ENCODE assay signal across 22 cellular contexts in genomic region chr19:46147791-46148288, GRCh38. TPM values are rescaled to one million over a fixed set of nuclear protein-coding genes. Genes with fewer than 3 reads are reported as not detected.
DNase-seq lines count a peak whose midpoint lies in the region; ATAC-seq and TF ChIP-seq lines count a peak whose summit lies in the region.
"Had no signal": no experiment of that assay in that cellular context is flagged by ENCODE, and none has a peak within 500 bp of the region (broad histone marks: within the 10 kb centered on the region; RNA-seq: fewer than 3 reads in every experiment).

Gene IGFL2 (plus strand): TSS chr19:46148238. CDS start chr19:46148279, 41 bp downstream.

- POLR2A ChIA-PET in naive thymus-derived CD4-positive, alpha-beta T cell (lab: Charles Lee) = no interaction called here

- no peak within 1 kb of the TSS for H3K9ac ChIP-seq in mammary epithelial cell (ENCODE audit: insufficient read depth, low read length)
- no peak within 1 kb of the TSS for H3K9ac ChIP-seq in neuronal stem cell (ENCODE audit: low read depth, low read length, poor library complexity)
- H3K9ac ChIP-seq: BLaER1 treated with 17β-estradiol and CSF1 and Interleukin-3, amounts not matched to agents 10 nM and 100 nM had no signal

- no peak for TF ChIP-seq CTCF in mammary epithelial cell (conservative IDR thresholded peaks at IDR 0.05 in 1 of 2, IDR thresholded peaks at IDR 0.05 in 1 of 2; ENCODE audit: extremely low read depth in 1 of 2, insufficient read depth in 1 of 2, low read depth in 1 of 2, low read length in 2 of 2)
- TF ChIP-seq CTCF in transverse colon (IDR thresholded peaks at IDR 0.05) = no peak

- no peaks in the 10 kb centered on the region for H3K36me3 Mint-ChIP-seq in naive thymus-derived CD4-positive, alpha-beta T cell
- H3K36me3 Mint-ChIP-seq: T-cell had no signal

- intact Hi-C loops in mammary epithelial cell (cut with micrococcal nuclease) = no loop called here
- intact Hi-C loops in naive thymus-derived CD4-positive, alpha-beta T cell (cut with micrococcal nuclease) = no loop called here
- intact Hi-C loops in transverse colon (cut with DNase I; ENCODE audit: low total_unique reads) = no loop called here

- no peaks in the 10 kb centered on the region for H3K79me2 ChIP-seq in mammary epithelial cell (ENCODE audit: insufficient read depth, low read length)

- H2BK15ac ChIP-seq in neuronal stem cell (ENCODE audit: low read length) = no peak within 1 kb of the TSS

- in situ Hi-C loops in mammary epithelial cell (cut with MboI; ENCODE audit: low sequenced_read_pairs in 2 of 2) (no loop called here), transverse colon (cut with MboI; ENCODE audit: low pct_ligation_motif_present in 1 of 4, low pct_unique_long_range_greater_than_20kb in 1 of 4, low sequenced_read_pairs in 3 of 4) (no loop called here)

- dilution Hi-C loops in mammary epithelial cell (cut with HindIII; ENCODE audit: low sequenced_read_pairs) = no loop called here

- peak within 1 kb of the TSS; percentile 32 for H2BK120ac ChIP-seq in neuronal stem cell (ENCODE audit: low read depth, low read length)

- H3K27ac Mint-ChIP-seq in naive thymus-derived CD4-positive, alpha-beta T cell = no peak within 1 kb of the TSS
- H3K27ac Mint-ChIP-seq: T-cell had no signal

- no peak within 1 kb of the TSS for H3K14ac ChIP-seq in neuronal stem cell (ENCODE audit: low read length)

- CTCF ChIA-PET in mammary epithelial cell (lab: Charles Lee; ENCODE audit: low non-redundant PET) = no interaction called here
- CTCF ChIA-PET in naive thymus-derived CD4-positive, alpha-beta T cell (lab: Charles Lee) = no interaction called here

- no peak within 1 kb of the TSS for H3K4me3 Mint-ChIP-seq in naive thymus-derived CD4-positive, alpha-beta T cell
- H3K4me3 Mint-ChIP-seq: T-cell had no signal

- peak within 1 kb of the TSS; percentile 55 for H3K18ac ChIP-seq in neuronal stem cell (ENCODE audit: low read length)

- H3K4me1 Mint-ChIP-seq in naive thymus-derived CD4-positive, alpha-beta T cell = peaks cover 0 to 4% (median 0%) of the 10 kb centered on the region in 7 donors
- H3K4me1 Mint-ChIP-seq: T-cell had no signal

- H2AK5ac ChIP-seq in neuronal stem cell (ENCODE audit: low read depth, low read length) = no peak within 1 kb of the TSS

- H3K36me3 ChIP-seq in mammary epithelial cell (ENCODE audit: insufficient read depth, low read length) (no peaks in the 10 kb centered on the region), neuronal stem cell (replicated peaks in 1 of 2; ENCODE audit: control insufficient read depth in 2 of 2, insufficient read depth in 2 of 2, low read length in 2 of 2) (peaks cover 0 to 2% of the 10 kb centered on the region in 2 donors), transverse colon (no peaks in the 10 kb centered on the region)
- H3K36me3 ChIP-seq in naive thymus-derived CD4-positive, alpha-beta T cell (ENCODE audit: control insufficient read depth in 2 of 3, insufficient read depth in 3 of 3, low read length in 3 of 3) = no peaks in the 10 kb centered on the region
- H3K36me3 ChIP-seq: BLaER1 treated with 17β-estradiol and CSF1 and Interleukin-3, amounts not matched to agents 10 nM and 100 nM had no signal

- H3K4me1 ChIP-seq in mammary epithelial cell (ENCODE audit: insufficient read depth, low read length) = peaks cover 7% of the 10 kb centered on the region
- peaks cover 0 to 2% of the 10 kb centered on the region in 2 donors for H3K4me1 ChIP-seq in neuronal stem cell (ENCODE audit: control insufficient read depth in 2 of 2, insufficient read depth in 1 of 2, low read depth in 1 of 2, low read length in 2 of 2)
- no peaks in the 10 kb centered on the region for H3K4me1 ChIP-seq in naive thymus-derived CD4-positive, alpha-beta T cell (ENCODE audit: control insufficient read depth in 2 of 2, insufficient read depth in 2 of 2, low read length in 2 of 2)
- H3K4me1 ChIP-seq in transverse colon = peaks cover 0 to 5% (median 0%) of the 10 kb centered on the region in 4 donors

- H3K4me2 ChIP-seq in mammary epithelial cell (ENCODE audit: insufficient read depth, low read depth, low read length) (peak within 1 kb of the TSS; percentile 14), neuronal stem cell (ENCODE audit: insufficient read depth, low read length, poor library complexity, severe bottlenecking) (no peak within 1 kb of the TSS)
- H3K4me2 ChIP-seq: BLaER1 treated with 17β-estradiol and CSF1 and Interleukin-3, amounts not matched to agents 10 nM and 100 nM had no signal

- H3K23ac ChIP-seq in neuronal stem cell (ENCODE audit: low read depth, low read length, poor library complexity) = no peak within 1 kb of the TSS

- no TSS peak for BruUV-seq in mammary epithelial cell (replicated peaks; lab: Mats Ljungman, UMichigan)

- H4K8ac ChIP-seq in neuronal stem cell (ENCODE audit: low read depth, low read length) = no peak within 1 kb of the TSS

- DNase-seq in DMS79 treated with DMSO at 0.1 percent for 48 hours (lab: John Stamatoyannopoulos, UW) = peak; percentile 31
- DNase-seq in DMS79 (lab: John Stamatoyannopoulos, UW) = no peak
- peak; percentile 28 for DNase-seq in HT1080 (ENCODE audit: low read depth)
- peak; percentile 80 for DNase-seq in mammary epithelial cell
- DNase-seq in neuronal stem cell (ENCODE audit: low spot score) = no peak
- DNase-seq in naive thymus-derived CD4-positive, alpha-beta T cell = no peak
- no peak for DNase-seq in transverse colon
- DNase-seq: activated effector memory CD4-positive, alpha-beta T cell treated with Interleukin-2 at 50 U/mL for 16 hours; central memory CD4-positive, alpha-beta T cell; DND-41; hippocampal formation; left cardiac atrium; NCI-H2029 treated with DMSO at 0.1 percent for 48 hours; NCI-H82; posterior cingulate gyrus; stimulated activated CD8-positive, alpha-beta memory T cell treated with anti-CD3 and anti-CD28 coated beads, Interleukin-4, amount 100 ng/mL, for 48 hours; T-cell had no signal

- H3K9me3 ChIP-seq in mammary epithelial cell (replicated peaks; ENCODE audit: insufficient read depth, low read length) = no peaks in the 10 kb centered on the region
- no peaks in the 10 kb centered on the region for H3K9me3 ChIP-seq in neuronal stem cell (replicated peaks in 1 of 2; ENCODE audit: control insufficient read depth in 2 of 2, insufficient read depth in 1 of 2, low read depth in 1 of 2, low read length in 2 of 2)
- H3K9me3 ChIP-seq in naive thymus-derived CD4-positive, alpha-beta T cell (ENCODE audit: control insufficient read depth in 2 of 3, low read length in 3 of 3) = no peaks in the 10 kb centered on the region
- H3K9me3 ChIP-seq in transverse colon = no peaks in the 10 kb centered on the region

- H4K20me1 ChIP-seq in mammary epithelial cell (ENCODE audit: insufficient read depth, low read length) = no peaks in the 10 kb centered on the region
- H4K20me1 ChIP-seq: BLaER1 treated with 17β-estradiol and CSF1 and Interleukin-3, amounts not matched to agents 10 nM and 100 nM had no signal

- H2AFZ ChIP-seq in mammary epithelial cell (ENCODE audit: low read depth, low read length) (no peak within 1 kb of the TSS), neuronal stem cell (ENCODE audit: low read length) (no peak within 1 kb of the TSS)

- H3K4me3 ChIP-seq in mammary epithelial cell (replicated peaks in 1 of 3; ENCODE audit: insufficient read depth in 1 of 3, low read depth in 2 of 3, low read length in 3 of 3) (no peak within 1 kb of the TSS), neuronal stem cell (ENCODE audit: low read length in 2 of 2) (no peak within 1 kb of the TSS), transverse colon (no peak within 1 kb of the TSS)
- no peak within 1 kb of the TSS for H3K4me3 ChIP-seq in naive thymus-derived CD4-positive, alpha-beta T cell (ENCODE audit: low read length)
- H3K4me3 ChIP-seq: BLaER1 treated with 17β-estradiol and CSF1 and Interleukin-3, amounts not matched to agents 10 nM and 100 nM had no signal

- no peak for ATAC-seq in naive thymus-derived CD4-positive, alpha-beta T cell
- no peak for ATAC-seq in GM19395 (IDR thresholded peaks at IDR 0.05; ENCODE audit: unreplicated experiment)
- ATAC-seq: T-cell had no signal

- H3K79me1 ChIP-seq in neuronal stem cell (ENCODE audit: low read depth, low read length) = peaks cover 2% of the 10 kb centered on the region

- no peak within 1 kb of the TSS for H3K4ac ChIP-seq in neuronal stem cell (ENCODE audit: low read length)

- peaks cover 0 to 5% (median 0%) of the 10 kb centered on the region in 11 donors for H3K9me3 Mint-ChIP-seq in naive thymus-derived CD4-positive, alpha-beta T cell
- H3K9me3 Mint-ChIP-seq: T-cell had no signal

- H3K27me3 Mint-ChIP-seq in naive thymus-derived CD4-positive, alpha-beta T cell = peaks cover 42 to 58% (median 52%) of the 10 kb centered on the region in 5 donors

- no peak for TF ChIP-seq POLR2A in transverse colon (IDR thresholded peaks at IDR 0.05)

- H2BK12ac ChIP-seq in neuronal stem cell (ENCODE audit: low read length) = no peak within 1 kb of the TSS

- H4K91ac ChIP-seq in neuronal stem cell (ENCODE audit: low read depth, low read length, poor library complexity) = no peak within 1 kb of the TSS

- WGBS in mammary epithelial cell (ENCODE audit: low coverage, missing lambda C conversion rate) = 53% methylated on average over 6 of the region's 6 CpGs
- WGBS in neuronal stem cell (ENCODE audit: extremely low coverage in 2 of 2, insufficient read length in 2 of 2, insufficient replicate concordance in 1 of 2), 2 donors = no CpG with 5 or more reads among the region's 6 CpGs
- 88% methylated on average over 6 of the region's 6 CpGs; no CpG with 5 or more reads in 1 of the 2 donors for WGBS in transverse colon (ENCODE audit: low coverage in 1 of 2), 2 donors

- H3K27ac ChIP-seq in mammary epithelial cell (ENCODE audit: insufficient read depth, low read depth, low read length) = no peak within 1 kb of the TSS
- H3K27ac ChIP-seq in neuronal stem cell (replicated peaks; ENCODE audit: low read length) = no peak within 1 kb of the TSS
- H3K27ac ChIP-seq in naive thymus-derived CD4-positive, alpha-beta T cell (ENCODE audit: low read depth, low read length) = no peak within 1 kb of the TSS
- no peak within 1 kb of the TSS for H3K27ac ChIP-seq in transverse colon
- H3K27ac ChIP-seq: 22Rv1; BLaER1 treated with 17β-estradiol and CSF1 and Interleukin-3, amounts not matched to agents 10 nM and 100 nM had no signal

- TF ChIP-seq EP300 in transverse colon (IDR thresholded peaks at IDR 0.05; ENCODE audit: low read depth) = no peak

- no peaks in the 10 kb centered on the region for H3K27me3 ChIP-seq in mammary epithelial cell (ENCODE audit: insufficient read depth, low read length)
- no peaks in the 10 kb centered on the region for H3K27me3 ChIP-seq in neuronal stem cell (ENCODE audit: control insufficient read depth in 3 of 3, insufficient read depth in 3 of 3, low read depth in 1 of 3, low read length in 3 of 3)
- H3K27me3 ChIP-seq in naive thymus-derived CD4-positive, alpha-beta T cell (ENCODE audit: control insufficient read depth in 2 of 2, insufficient read depth in 2 of 2, low read length in 2 of 2) = no peaks in the 10 kb centered on the region
- H3K27me3 ChIP-seq in transverse colon = no peaks in the 10 kb centered on the region
- H3K27me3 ChIP-seq: BLaER1 treated with 17β-estradiol and CSF1 and Interleukin-3, amounts not matched to agents 10 nM and 100 nM had no signal

- H2BK5ac ChIP-seq in neuronal stem cell (ENCODE audit: low read length) = no peak within 1 kb of the TSS

RNA-seq across cellular contexts. Expression of gene IGFL2, which starts in this region (rescaled TPM):
- total RNA-seq in HT1080 (2014; rRNA removed; shearing (Covaris generic)) = not detected in 2 replicates
- polyA plus RNA-seq in HT1080 (2015; cell fraction: cytosol; rRNA removed) = 0.72 TPM in 1 of 2 replicates, not detected in the other
- 0.06 TPM in 1 of 2 replicates, not detected in the other for polyA plus RNA-seq in HT1080 (2015; cell fraction: nucleus; rRNA removed)
- total RNA-seq in mammary epithelial cell (1 to 10 TPM in 1 of 2 donors, under 1 TPM in 1; under 0.01 to 1.9 TPM), transverse colon (not detected)
- polyA plus RNA-seq in mammary epithelial cell = 1.3 TPM
- not detected for polyA minus RNA-seq in mammary epithelial cell
- polyA plus RNA-seq in neuronal stem cell (2013, experiment 1 of 2) = not detected
- not detected for polyA plus RNA-seq in neuronal stem cell (2013, experiment 2 of 2)
- total RNA-seq in naive thymus-derived CD4-positive, alpha-beta T cell = under 1 TPM in 1 of 5 experiments, not detected in 4; 0.48 TPM
- polyA plus RNA-seq in naive thymus-derived CD4-positive, alpha-beta T cell = not detected
- total RNA-seq: left cardiac atrium, RPMI7951, urinary bladder had no signal
- polyA plus RNA-seq: urinary bladder had no signal

Comparison
In these comparisons a context has a peak if more than half of its experiments do, and no peak if none do; other contexts are left out.
1. DNase-seq: peak in DMS79 treated with DMSO at 0.1 percent for 48 hours (single experiment) and mammary epithelial cell (single experiment); none in DMS79 (single experiment), neuronal stem cell (single experiment), naive thymus-derived CD4-positive, alpha-beta T cell (0 of 9) and transverse colon (single experiment).
2. Peak in DNase-seq in HT1080; RNA of the gene not detected or under 1 TPM.